In genomic region chr4:120973207-120973606, GRCh38 we compare ENCODE assay signal across 27 cellular contexts. TPM values are rescaled to one million over a fixed set of nuclear protein-coding genes. Genes with fewer than 3 reads are reported as not detected.
"Had no signal": no experiment of that assay in that cellular context is flagged by ENCODE, and none has a peak within 500 bp of the region (broad histone marks: within the 10 kb centered on the region; RNA-seq: fewer than 3 reads in every experiment).

No MANE protein-coding gene starts in this region.

- H3K4me3 Mint-ChIP-seq: naive thymus-derived CD4-positive, alpha-beta T cell; natural killer cell; nephron; neural progenitor cell; stimulated activated effector memory CD8-positive, alpha-beta T cell treated with anti-CD3 and anti-CD28 coated beads, Interleukin-12 subunit alpha, Interleukin-12 subunit beta, amount 100 ng/mL, for 72 hours; stimulated activated naive B cell treated with anti-CD40 and anti-IgM and Interleukin-4, amounts not matched to agents 10 μg/mL and 1 μg/mL and 100 μg/mL, for 72 hours; type B pancreatic cell had no signal

- H3K27me3 Mint-ChIP-seq: progenitor cell of endocrine pancreas; stimulated activated naive B cell treated with anti-CD40 and anti-IgM and Interleukin-4, amounts not matched to agents 10 μg/mL and 1 μg/mL and 100 μg/mL, for 72 hours had no signal

- DNase-seq: naive thymus-derived CD4-positive, alpha-beta T cell; natural killer cell; occipital lobe; ovary; posterior cingulate gyrus; psoas muscle; right cardiac atrium; right lobe of liver; sigmoid colon; small intestine; stimulated activated CD4-positive, alpha-beta T cell treated with anti-CD3 and anti-CD28 coated beads, Interleukin-15, amount 100 ng/mL, for 24 hours; stimulated activated CD4-positive, alpha-beta T cell treated with anti-CD3 and anti-CD28 coated beads, Interleukin-2, amount 100 ng/mL, for 24 hours; stimulated activated CD4-positive, alpha-beta T cell treated with anti-CD3 and anti-CD28 coated beads, Interleukin-2, amount 100 ng/mL, for 48 hours; stimulated activated CD4-positive, alpha-beta T cell treated with anti-CD3 and anti-CD28 coated beads, Interleukin-4, amount 100 ng/mL, for 24 hours; stimulated activated naive B cell treated with anti-CD40 and anti-IgM and Interleukin-4, amounts not matched to agents 10 μg/mL and 1 μg/mL and 100 μg/mL, for 72 hours; stimulated activated naive CD4-positive, alpha-beta T cell treated with Interleukin-2 at 50 U/mL for 16 hours; substantia nigra; testis; tibial artery; transverse colon; upper lobe of right lung; uterus had no signal

- H3K27ac Mint-ChIP-seq: naive thymus-derived CD4-positive, alpha-beta T cell; natural killer cell; nephron; neural progenitor cell; progenitor cell of endocrine pancreas; stimulated activated effector memory CD8-positive, alpha-beta T cell treated with anti-CD3 and anti-CD28 coated beads, Interleukin-12 subunit alpha, Interleukin-12 subunit beta, amount 100 ng/mL, for 72 hours; stimulated activated naive B cell treated with anti-CD40 and anti-IgM and Interleukin-4, amounts not matched to agents 10 μg/mL and 1 μg/mL and 100 μg/mL, for 72 hours; type B pancreatic cell had no signal

- ATAC-seq: naive thymus-derived CD4-positive, alpha-beta T cell; natural killer cell; psoas muscle; right cardiac atrium; right lobe of liver; stimulated activated effector memory CD8-positive, alpha-beta T cell treated with anti-CD3 and anti-CD28 coated beads, Interleukin-12 subunit alpha, Interleukin-12 subunit beta, amount 100 ng/mL, for 72 hours; stimulated activated naive B cell treated with anti-CD40 and anti-IgM and Interleukin-4, amounts not matched to agents 10 μg/mL and 1 μg/mL and 100 μg/mL, for 72 hours; upper lobe of right lung had no signal

- H3K36me3 Mint-ChIP-seq: natural killer cell; neural progenitor cell; stimulated activated effector memory CD8-positive, alpha-beta T cell treated with anti-CD3 and anti-CD28 coated beads, Interleukin-12 subunit alpha, Interleukin-12 subunit beta, amount 100 ng/mL, for 72 hours; stimulated activated naive B cell treated with anti-CD40 and anti-IgM and Interleukin-4, amounts not matched to agents 10 μg/mL and 1 μg/mL and 100 μg/mL, for 72 hours; type B pancreatic cell had no signal

- H3K9me3 Mint-ChIP-seq: naive thymus-derived CD4-positive, alpha-beta T cell; nephron; neural progenitor cell; stimulated activated effector memory CD8-positive, alpha-beta T cell treated with anti-CD3 and anti-CD28 coated beads, Interleukin-12 subunit alpha, Interleukin-12 subunit beta, amount 100 ng/mL, for 72 hours had no signal

- H3K4me1 Mint-ChIP-seq: natural killer cell; nephron; neural progenitor cell; stimulated activated effector memory CD8-positive, alpha-beta T cell treated with anti-CD3 and anti-CD28 coated beads, Interleukin-12 subunit alpha, Interleukin-12 subunit beta, amount 100 ng/mL, for 72 hours; stimulated activated naive B cell treated with anti-CD40 and anti-IgM and Interleukin-4, amounts not matched to agents 10 μg/mL and 1 μg/mL and 100 μg/mL, for 72 hours had no signal

RNA-seq across cellular contexts. Expression of gene PRDM5, which starts 50.7 kb away (rescaled TPM):
- total RNA-seq: natural killer cell had no signal
